ENCODE assay signal across 1 cellular context in genomic region chr7:74269757-74270277, GRCh38.
TF ChIP-seq lines count a peak whose summit lies in the region.

No MANE protein-coding gene starts in this region.

TF ChIP-seq in HepG2, 621 proteins besides CTCF, POLR2A, EP300 and RAD21 (continued from another document and continues in another):
- TF ChIP-seq AKNA (CRISPR knock-in tag; IDR thresholded peaks at IDR 0.05; ENCODE audit: borderline replicate concordance) (no peak), KIAA2018 (CRISPR knock-in tag; IDR thresholded peaks at IDR 0.05; ENCODE audit: borderline replicate concordance) (no peak), TEAD3 (CRISPR knock-in tag; optimal IDR thresholded peaks at IDR 0.05; ENCODE audit: borderline replicate concordance) (peak; percentile 63), RARA (CRISPR knock-in tag; IDR thresholded peaks at IDR 0.05) (no peak), MYPOP (CRISPR knock-in tag; IDR thresholded peaks at IDR 0.05) (no peak), POLR2AphosphoS5 (IDR thresholded peaks at IDR 0.05; ENCODE audit: low read depth, low read length) (no peak), ATF7 (IDR thresholded peaks at IDR 0.05) (no peak), ATF7 (CRISPR knock-in tag; IDR thresholded peaks at IDR 0.05) (no peak), ZNF142 (CRISPR knock-in tag; IDR thresholded peaks at IDR 0.05) (peak; percentile 100), ESRRA (CRISPR knock-in tag; IDR thresholded peaks at IDR 0.05; ENCODE audit: low read depth) (no peak), ZFP90 (CRISPR knock-in tag; IDR thresholded peaks at IDR 0.05; ENCODE audit: borderline replicate concordance) (0 out of 2 replicates have a peak, but pooled peaks have one; percentile 28), ZMAT5 (CRISPR knock-in tag; IDR thresholded peaks at IDR 0.05; ENCODE audit: borderline replicate concordance, low read depth) (no peak), SMC3 (IDR thresholded peaks at IDR 0.05; ENCODE audit: low read length) (peak; percentile 6; the same call in 1 of the 2 replicates), TARDBP (CRISPR knock-in tag; IDR thresholded peaks at IDR 0.05) (0 out of 2 replicates have a peak, but pooled peaks have one; percentile 33), ZNF136 (CRISPR knock-in tag; IDR thresholded peaks at IDR 0.05; ENCODE audit: low read depth) (no peak), ZNF10 (CRISPR knock-in tag; IDR thresholded peaks at IDR 0.05; ENCODE audit: borderline replicate concordance, low read depth) (peak; percentile 70; the same call in 1 of the 2 replicates), PCBP2 (optimal IDR thresholded peaks at IDR 0.05; ENCODE audit: low read depth, low read length, poor library complexity, severe bottlenecking) (peak; percentile 98), ONECUT2 (CRISPR knock-in tag; IDR thresholded peaks at IDR 0.05) (peak; percentile 53; the same call in 1 of the 2 replicates), ARID2 (CRISPR knock-in tag; IDR thresholded peaks at IDR 0.05; ENCODE audit: borderline replicate concordance) (no peak), ZEB1 (IDR thresholded peaks at IDR 0.05; ENCODE audit: insufficient replicate concordance, low read depth) (peak; percentile 36), U2AF2 (IDR thresholded peaks at IDR 0.05; ENCODE audit: low read depth, low read length) (no peak), SP4 (CRISPR knock-in tag; IDR thresholded peaks at IDR 0.05) (0 out of 2 replicates have a peak, but pooled peaks have one; percentile 20), SETDB1 (CRISPR knock-in tag; IDR thresholded peaks at IDR 0.05; ENCODE audit: borderline replicate concordance) (no peak), SP140L (CRISPR knock-in tag; IDR thresholded peaks at IDR 0.05; ENCODE audit: borderline replicate concordance) (no peak), NR2F1 (CRISPR knock-in tag; IDR thresholded peaks at IDR 0.05) (no peak), REST (IDR thresholded peaks at IDR 0.05; ENCODE audit: borderline replicate concordance in 1 of 2, low read depth in 1 of 2, low read length in 2 of 2) (no peak), FOXA3 (CRISPR knock-in tag; IDR thresholded peaks at IDR 0.05) (peak; percentile 37; the same call in 1 of the 2 replicates), BHLHE40 (IDR thresholded peaks at IDR 0.05; ENCODE audit: low read length) (no peak), ZNF639 (CRISPR knock-in tag; conservative IDR thresholded peaks at IDR 0.05) (no peak)
